Comparison of ENCODE assay signal across 8 cellular contexts in genomic region chr5:5422819-5423515, GRCh38. TPM values are rescaled to one million over a fixed set of nuclear protein-coding genes. Genes with fewer than 3 reads are reported as not detected.
A peak's percentile ranks its signal among the peaks of the same experiment; 100 is the strongest.
DNase-seq lines count a peak whose midpoint lies in the region; ATAC-seq and TF ChIP-seq lines count a peak whose summit lies in the region.

No MANE protein-coding gene starts in this region.

- H3K27ac ChIP-seq in AG04450 (ENCODE audit: low read depth, low read length): peak overlapping the region; percentile 99
- H3K27ac ChIP-seq in WERI-Rb-1: peak overlapping the region; percentile 96
- peak overlapping the region; percentile 98 for H3K27ac ChIP-seq in foreskin keratinocyte
- H3K27ac ChIP-seq in sigmoid colon: peak overlapping the region; percentile 90 to 97 (median 94)

- H3K27me3 ChIP-seq in AG04450 (ENCODE audit: control insufficient read depth, insufficient read depth, low read length) (no peaks in the 10 kb centered on the region), WERI-Rb-1 (ENCODE audit: insufficient read depth, low read depth, severe bottlenecking) (no peaks in the 10 kb centered on the region), foreskin keratinocyte (no peaks in the 10 kb centered on the region), sigmoid colon (no peaks in the 10 kb centered on the region)

- H3K4me3 ChIP-seq in AG04450 (ENCODE audit: low read depth, low read length) (peak overlapping the region; percentile 92), WERI-Rb-1 (ENCODE audit: low read depth, low read length) (peak overlapping the region; percentile 91), sigmoid colon (peak overlapping the region; percentile 92 to 98 (median 96))

- WGBS in sigmoid colon, 2 donors: 0 to 1% methylated on average over 58 of the region's 58 CpGs

- H3K36me3 ChIP-seq in WERI-Rb-1 (no peaks in the 10 kb centered on the region; the same call in 1 of the 2 replicates), sigmoid colon (no peaks in the 10 kb centered on the region)

- H3K9me3 ChIP-seq in AG04450 (ENCODE audit: control insufficient read depth, insufficient read depth, low read length) (no peaks in the 10 kb centered on the region), WERI-Rb-1 (ENCODE audit: severe bottlenecking) (no peaks in the 10 kb centered on the region), sigmoid colon (no peaks in the 10 kb centered on the region)

- TF ChIP-seq CTCF in AG04450 (IDR thresholded peaks at IDR 0.05; ENCODE audit: low read depth, low read length): no peak
- no peak for TF ChIP-seq CTCF in WERI-Rb-1 (IDR thresholded peaks at IDR 0.05; ENCODE audit: low read depth, low read length)
- TF ChIP-seq CTCF in foreskin keratinocyte (conservative IDR thresholded peaks at IDR 0.05): no peak
- TF ChIP-seq CTCF in sigmoid colon (IDR thresholded peaks at IDR 0.05): no peak
- no peak for TF ChIP-seq CTCF in GM10266 (IDR thresholded peaks at IDR 0.05; ENCODE audit: control insufficient read depth, insufficient read depth, low read depth, missing control alignments)

- TF ChIP-seq POLR2A in sigmoid colon (IDR thresholded peaks at IDR 0.05): no peak

- no peak for TF ChIP-seq EP300 in sigmoid colon (IDR thresholded peaks at IDR 0.05)

- ATAC-seq in GM18861 (IDR thresholded peaks at IDR 0.05; ENCODE audit: unreplicated experiment): peak; percentile 2
- peak; percentile 20 for ATAC-seq in HG03097 (IDR thresholded peaks at IDR 0.05; ENCODE audit: low FRiP score, unreplicated experiment)
- peak; percentile 30 for ATAC-seq in foreskin keratinocyte

- no peaks in the 10 kb centered on the region for H3K4me1 ChIP-seq in foreskin keratinocyte
- H3K4me1 ChIP-seq in sigmoid colon: peaks cover 0 to 50% (median 40%) of the 10 kb centered on the region in 4 donors

- CTCF ChIA-PET in AG04450 (lab: Charles Lee): interaction anchor here (0.8 to 1.1 kb wide), 2 partner anchors 10 to 281 kb away, joined by 3 read pairs; no protein-coding TSS in a partner anchor

- intact Hi-C loops in sigmoid colon (cut with DNase I): loop anchor here (2.0 to 10.0 kb wide), 5 partner anchors 481 to 1290 kb away; partner anchors contain the start of genes MED10 and TENT4A

- DNase-seq in AG04450 (ENCODE audit: low read depth, low spot score) (no peak), WERI-Rb-1 (no peak), foreskin keratinocyte (peak in 1 of 2 donors; percentile 7), sigmoid colon (no peak), GM10266 (ENCODE audit: extremely low spot score) (no peak), HK-2 (ENCODE audit: unreplicated experiment) (no peak)

- POLR2A ChIA-PET in AG04450 (lab: Yijun Ruan, JAX): interaction anchor here (0.5 kb wide), 1 partner anchor 145 kb away, joined by 4 read pairs; no protein-coding TSS in a partner anchor

RNA-seq across cellular contexts. Expression of gene ICE1, which starts 0.5 kb away (rescaled TPM):
- polyA plus RNA-seq in AG04450 (2011; rRNA removed) (17.8 and 23.4 TPM in 2 replicates), foreskin keratinocyte (3.7 and 4.6 TPM in 2 replicates), sigmoid colon (1 to 10 TPM; 4.4 to 9.0 (median 4.8) TPM)
- polyA minus RNA-seq in AG04450 (2011; rRNA and poly(A)+ RNA removed): 33.6 and 43.2 TPM in 2 replicates
- total RNA-seq in foreskin keratinocyte (26.7 and 28.2 TPM in 2 replicates), sigmoid colon (10 to 100 TPM; 28.1 to 32.6 (median 30.8) TPM)
